Comparison of ENCODE assay signal across 1 cellular context in genomic region chr5:173903396-173904140, GRCh38.
TF ChIP-seq lines count a peak whose summit lies in the region.

No MANE protein-coding gene starts in this region.

TF ChIP-seq in H1, 55 proteins besides CTCF, POLR2A, EP300 and RAD21 (continued from another document):
- TF ChIP-seq CHD7 (IDR thresholded peaks at IDR 0.05; ENCODE audit: insufficient replicate concordance, low read length), result no peak
- no peak for TF ChIP-seq TAF7 (optimal IDR thresholded peaks at IDR 0.05; ENCODE audit: borderline replicate concordance, low read depth, low read length)
- TF ChIP-seq TAF1 (IDR thresholded peaks at IDR 0.05; ENCODE audit: low read depth, low read length), result no peak
- no peak for TF ChIP-seq GABPA (IDR thresholded peaks at IDR 0.05; ENCODE audit: borderline replicate concordance, insufficient read depth, low read length)
- no peak for TF ChIP-seq CREB1 (IDR thresholded peaks at IDR 0.05)
- TF ChIP-seq GTF2F1 (IDR thresholded peaks at IDR 0.05; ENCODE audit: borderline replicate concordance, low read depth, low read length), result no peak
- TF ChIP-seq HDAC6 (IDR thresholded peaks at IDR 0.05; ENCODE audit: low read depth, low read length), result no peak
- no peak for TF ChIP-seq ASH2L (IDR thresholded peaks at IDR 0.05; ENCODE audit: low read length)
TF ChIP-seq in H1: peak in this region for 0.
